Comparison of ENCODE assay signal across 21 cellular contexts in genomic region chr16:85463672-85464071, GRCh38.
A peak's percentile ranks its signal among the peaks of the same experiment; 100 is the strongest.
DNase-seq lines count a peak whose midpoint lies in the region; ATAC-seq and TF ChIP-seq lines count a peak whose summit lies in the region.
"Had no signal": no experiment of that assay in that cellular context is flagged by ENCODE, and none has a peak within 500 bp of the region (broad histone marks: within the 10 kb centered on the region; RNA-seq: fewer than 3 reads in every experiment).

No MANE protein-coding gene starts in this region.

- CTCF ChIA-PET in activated CD4-positive, alpha-beta memory T cell treated with anti-CD3 and anti-CD28 coated beads for 36 hours (lab: Charles Lee), result interaction anchor here (0.9 to 2.2 kb wide), 3 partner anchors 35 to 153 kb away, joined by 3 to 7 read pairs (median 4); no protein-coding TSS in a partner anchor
- CTCF ChIA-PET in activated naive CD4-positive, alpha-beta T cell treated with anti-CD3 and anti-CD28 coated beads, Interleukin-2, amount 10 ng/mL, durations not matched to agents 7 days and 5 days (lab: Charles Lee), result no interaction called here

- no peaks in the 10 kb centered on the region for H3K36me3 ChIP-seq in right atrium auricular region
- H3K36me3 ChIP-seq: lower lobe of right lung, spleen had no signal

- H3K4me1 Mint-ChIP-seq in mesothelial cell of epicardium (peaks cover 58% of the 10 kb centered on the region), type B pancreatic cell (ENCODE audit: unreplicated experiment) (peaks cover 48% of the 10 kb centered on the region)
- peaks cover 5% of the 10 kb centered on the region for H3K4me1 Mint-ChIP-seq in activated CD4-positive, alpha-beta memory T cell treated with anti-CD3 and anti-CD28 coated beads for 36 hours (ENCODE audit: low read depth)
- peaks cover 3% of the 10 kb centered on the region for H3K4me1 Mint-ChIP-seq in activated naive CD4-positive, alpha-beta T cell treated with anti-CD3 and anti-CD28 coated beads, Interleukin-2, amount 10 ng/mL, durations not matched to agents 7 days and 5 days
- H3K4me1 Mint-ChIP-seq: activated CD8-positive, alpha-beta memory T cell treated with anti-CD3 and anti-CD28 coated beads, Interleukin-2, amount 10 ng/mL, durations not matched to agents 7 days and 5 days had no signal

- H3K9me3 Mint-ChIP-seq in mesothelial cell of epicardium (no peaks in the 10 kb centered on the region), type B pancreatic cell (no peaks in the 10 kb centered on the region)
- no peaks in the 10 kb centered on the region for H3K9me3 Mint-ChIP-seq in activated CD4-positive, alpha-beta memory T cell treated with anti-CD3 and anti-CD28 coated beads for 36 hours
- H3K9me3 Mint-ChIP-seq in activated naive CD4-positive, alpha-beta T cell treated with anti-CD3 and anti-CD28 coated beads, Interleukin-2, amount 10 ng/mL, durations not matched to agents 7 days and 5 days, result no peaks in the 10 kb centered on the region
- H3K9me3 Mint-ChIP-seq: activated CD4-positive, alpha-beta T cell treated with anti-CD3 and anti-CD28 coated beads, Interleukin-2, amount 10 ng/mL, durations not matched to agents 7 days and 5 days; T-helper 2 cell treated with Interferon-gamma antibody and Interleukin-4, amounts not matched to agents 5 μg/mL and 100 μg/mL, for 36 hours had no signal

- H3K36me3 Mint-ChIP-seq in mesothelial cell of epicardium, result peaks cover 2% of the 10 kb centered on the region
- H3K36me3 Mint-ChIP-seq in type B pancreatic cell, result no peaks in the 10 kb centered on the region
- no peaks in the 10 kb centered on the region for H3K36me3 Mint-ChIP-seq in activated CD4-positive, alpha-beta memory T cell treated with anti-CD3 and anti-CD28 coated beads for 36 hours
- H3K36me3 Mint-ChIP-seq in activated naive CD4-positive, alpha-beta T cell treated with anti-CD3 and anti-CD28 coated beads, Interleukin-2, amount 10 ng/mL, durations not matched to agents 7 days and 5 days, result no peaks in the 10 kb centered on the region
- H3K36me3 Mint-ChIP-seq: activated CD8-positive, alpha-beta memory T cell treated with anti-CD3 and anti-CD28 coated beads, Interleukin-2, amount 10 ng/mL, durations not matched to agents 7 days and 5 days had no signal

- no peaks in the 10 kb centered on the region for H3K9me3 ChIP-seq in right atrium auricular region
- H3K9me3 ChIP-seq: lower lobe of right lung, spleen had no signal

- H3K4me3 ChIP-seq in right atrium auricular region, result peak overlapping the region; percentile 40 to 46

- DNase-seq in right atrium auricular region (ENCODE audit: low spot score), result no peak
- DNase-seq in Right ventricle myocardium superior, result no peak
- DNase-seq in NCI-H69 (lab: John Stamatoyannopoulos, UW), result peak; percentile 65
- no peak for DNase-seq in mesothelial cell of epicardium (ENCODE audit: low spot score in 2 of 2, unreplicated experiment in 2 of 2)
- no peak for DNase-seq in type B pancreatic cell (ENCODE audit: extremely low spot score, unreplicated experiment)
- DNase-seq in activated CD4-positive, alpha-beta memory T cell treated with anti-CD3 and anti-CD28 coated beads for 36 hours, result no peak
- no peak for DNase-seq in stimulated activated CD4-positive, alpha-beta T cell treated with anti-CD3 and anti-CD28 coated beads, Interleukin-4, amount 100 ng/mL, for 24 hours
- DNase-seq in activated naive CD4-positive, alpha-beta T cell treated with anti-CD3 and anti-CD28 coated beads, Interleukin-2, amount 10 ng/mL, durations not matched to agents 7 days and 5 days, result no peak
- DNase-seq: activated CD4-positive, alpha-beta T cell treated with anti-CD3 and anti-CD28 coated beads, Interleukin-2, amount 10 ng/mL, durations not matched to agents 7 days and 5 days; activated CD8-positive, alpha-beta memory T cell treated with anti-CD3 and anti-CD28 coated beads, Interleukin-2, amount 10 ng/mL, durations not matched to agents 7 days and 5 days; activated naive CD4-positive, alpha-beta T cell treated with anti-CD3 and anti-CD28 coated beads, Interleukin-2, amount 50 U/mL, for 16 hours; anterior cingulate cortex; GF-D8; KG1; lower lobe of right lung; NCI-H1694 treated with DMSO at 0.1 percent for 48 hours; NCI-H82; spleen; stimulated activated CD4-positive, alpha-beta T cell treated with anti-CD3 and anti-CD28 coated beads, Interleukin-4, amount 100 ng/mL, for 1 hour; stimulated activated naive CD4-positive, alpha-beta T cell had no signal

- H3K27me3 ChIP-seq in right atrium auricular region, result no peaks in the 10 kb centered on the region

- H3K27ac Mint-ChIP-seq in mesothelial cell of epicardium (peak overlapping the region; percentile 11), type B pancreatic cell (no peak overlapping the region)
- H3K27ac Mint-ChIP-seq in activated CD4-positive, alpha-beta memory T cell treated with anti-CD3 and anti-CD28 coated beads for 36 hours, result no peak overlapping the region
- no peak overlapping the region for H3K27ac Mint-ChIP-seq in activated naive CD4-positive, alpha-beta T cell treated with anti-CD3 and anti-CD28 coated beads, Interleukin-2, amount 10 ng/mL, durations not matched to agents 7 days and 5 days
- H3K27ac Mint-ChIP-seq: activated CD4-positive, alpha-beta T cell treated with anti-CD3 and anti-CD28 coated beads, Interleukin-2, amount 10 ng/mL, durations not matched to agents 7 days and 5 days; activated CD8-positive, alpha-beta memory T cell treated with anti-CD3 and anti-CD28 coated beads, Interleukin-2, amount 10 ng/mL, durations not matched to agents 7 days and 5 days; T-helper 2 cell treated with Interferon-gamma antibody and Interleukin-4, amounts not matched to agents 5 μg/mL and 100 μg/mL, for 36 hours had no signal

- TF ChIP-seq CTCF in right atrium auricular region (IDR thresholded peaks at IDR 0.05) (no peak), mesothelial cell of epicardium (IDR thresholded peaks at IDR 0.05; ENCODE audit: unreplicated experiment) (no peak), type B pancreatic cell (conservative IDR thresholded peaks at IDR 0.05) (no peak)

- H3K4me1 ChIP-seq in right atrium auricular region, result peaks cover 0 to 75% of the 10 kb centered on the region in 2 donors

- no peak for ATAC-seq in Right ventricle myocardium superior (ENCODE audit: poor library complexity)
- ATAC-seq: activated CD8-positive, alpha-beta memory T cell treated with anti-CD3 and anti-CD28 coated beads, Interleukin-2, amount 10 ng/mL, durations not matched to agents 7 days and 5 days; lower lobe of right lung had no signal

- intact Hi-C loops in Right ventricle myocardium superior (cut with DNase I), result no loop called here
- intact Hi-C loops in activated CD4-positive, alpha-beta memory T cell treated with anti-CD3 and anti-CD28 coated beads for 36 hours (cut with micrococcal nuclease), result no loop called here

- H3K27ac ChIP-seq in right atrium auricular region, result peak overlapping the region; percentile 71 to 89
- H3K27ac ChIP-seq: lower lobe of right lung, spleen had no signal

- H3K4me3 Mint-ChIP-seq in mesothelial cell of epicardium (peak overlapping the region; percentile 41), type B pancreatic cell (peak overlapping the region; percentile 51)
- no peak overlapping the region for H3K4me3 Mint-ChIP-seq in activated CD4-positive, alpha-beta memory T cell treated with anti-CD3 and anti-CD28 coated beads for 36 hours
- no peak overlapping the region for H3K4me3 Mint-ChIP-seq in activated naive CD4-positive, alpha-beta T cell treated with anti-CD3 and anti-CD28 coated beads, Interleukin-2, amount 10 ng/mL, durations not matched to agents 7 days and 5 days
- H3K4me3 Mint-ChIP-seq: activated CD4-positive, alpha-beta T cell treated with anti-CD3 and anti-CD28 coated beads, Interleukin-2, amount 10 ng/mL, durations not matched to agents 7 days and 5 days; activated CD8-positive, alpha-beta memory T cell treated with anti-CD3 and anti-CD28 coated beads, Interleukin-2, amount 10 ng/mL, durations not matched to agents 7 days and 5 days; T-helper 2 cell treated with Interferon-gamma antibody and Interleukin-4, amounts not matched to agents 5 μg/mL and 100 μg/mL, for 36 hours had no signal

- POLR2A ChIA-PET in activated CD4-positive, alpha-beta memory T cell treated with anti-CD3 and anti-CD28 coated beads for 36 hours (lab: Charles Lee), result no interaction called here

- H3K27me3 Mint-ChIP-seq in mesothelial cell of epicardium (ENCODE audit: low read depth) (no peaks in the 10 kb centered on the region), type B pancreatic cell (no peaks in the 10 kb centered on the region)
- peaks cover 22% of the 10 kb centered on the region for H3K27me3 Mint-ChIP-seq in activated CD4-positive, alpha-beta memory T cell treated with anti-CD3 and anti-CD28 coated beads for 36 hours
- H3K27me3 Mint-ChIP-seq in activated naive CD4-positive, alpha-beta T cell treated with anti-CD3 and anti-CD28 coated beads, Interleukin-2, amount 10 ng/mL, durations not matched to agents 7 days and 5 days, result peaks cover 75% of the 10 kb centered on the region

Comparison
In these comparisons a context has a peak if more than half of its experiments do, and no peak if none do; other contexts are left out.
1. H3K4me3 Mint-ChIP-seq: peak in mesothelial cell of epicardium (single experiment) and type B pancreatic cell (single experiment); none in activated CD4-positive, alpha-beta memory T cell treated with anti-CD3 and anti-CD28 coated beads for 36 hours (single experiment) and activated naive CD4-positive, alpha-beta T cell treated with anti-CD3 and anti-CD28 coated beads, Interleukin-2, amount 10 ng/mL, durations not matched to agents 7 days and 5 days (single experiment).